ENCODE assay signal across 8 cellular contexts in genomic region chr2:54568876-54569298, GRCh38.
DNase-seq lines count a peak whose midpoint lies in the region; ATAC-seq, FAIRE-seq and TF ChIP-seq lines count a peak whose summit lies in the region.

No MANE protein-coding gene starts in this region.

- H3K9ac ChIP-seq in mesenchymal stem cell (ENCODE audit: low read length) = no peak overlapping the region

- H2BK5ac ChIP-seq in mesenchymal stem cell (ENCODE audit: low read depth, low read length, poor library complexity, severe bottlenecking) = no peak overlapping the region

- H3K4ac ChIP-seq in mesenchymal stem cell (ENCODE audit: low read depth in 1 of 2, low read length in 2 of 2) = no peak overlapping the region

- DNase-seq in GM12891 (ENCODE audit: insufficient read length, low spot score) = no peak
- DNase-seq in Peyer's patch = peak in 1 of 3 donors; percentile 64
- no peak for DNase-seq in mesenchymal stem cell
- no peak for DNase-seq in foreskin melanocyte
- DNase-seq in HuH-7.5 (ENCODE audit: low spot score) = no peak
- DNase-seq in activated CD4-positive, alpha-beta T cell treated with anti-CD3 and anti-CD28 coated beads, Interleukin-2, amount 50 U/mL, for 48 hours = no peak
- no peak for DNase-seq in HTR-8/SVneo (ENCODE audit: insufficient read length, low spot score)

- H4K91ac ChIP-seq in mesenchymal stem cell (ENCODE audit: low read length) = no peak overlapping the region

- no peak for TF ChIP-seq POLR2A in GM12891 (IDR thresholded peaks at IDR 0.05; ENCODE audit: low read depth, low read length)
- TF ChIP-seq POLR2A in Peyer's patch (IDR thresholded peaks at IDR 0.05) = no peak

- no peak overlapping the region for H3K18ac ChIP-seq in mesenchymal stem cell (ENCODE audit: low read depth in 1 of 2, low read length in 2 of 2)

- no peak overlapping the region for H2AFZ ChIP-seq in mesenchymal stem cell (ENCODE audit: low read depth, low read length)

- H2AK5ac ChIP-seq in mesenchymal stem cell (ENCODE audit: low read length, severe bottlenecking) = peak overlapping the region; percentile 2

- H3K27me3 ChIP-seq in Peyer's patch = no peaks in the 10 kb centered on the region
- H3K27me3 ChIP-seq in mesenchymal stem cell (ENCODE audit: control insufficient read depth in 1 of 2, insufficient read depth in 1 of 2, low read length in 2 of 2) = no peaks in the 10 kb centered on the region

- peak; percentile 35 for ATAC-seq in GM21619 (IDR thresholded peaks at IDR 0.05; ENCODE audit: unreplicated experiment)

- H3K4me3 ChIP-seq in Peyer's patch (no peak overlapping the region), mesenchymal stem cell (ENCODE audit: insufficient read depth in 1 of 2, low read depth in 1 of 2, low read length in 2 of 2) (no peak overlapping the region)

- H2BK12ac ChIP-seq in mesenchymal stem cell (ENCODE audit: low read length in 2 of 2) = no peak overlapping the region

- H2BK15ac ChIP-seq in mesenchymal stem cell (ENCODE audit: low read depth, poor library complexity, severe bottlenecking) = no peak overlapping the region

- H3K4me2 ChIP-seq in mesenchymal stem cell (ENCODE audit: low read length, poor library complexity, severe bottlenecking) = no peak overlapping the region

- WGBS in mesenchymal stem cell = 67% methylated on average over 5 of the region's 5 CpGs

- H3K36me3 ChIP-seq in Peyer's patch (no peaks in the 10 kb centered on the region), mesenchymal stem cell (ENCODE audit: control insufficient read depth in 1 of 2, insufficient read depth in 2 of 2, low read depth in 1 of 2, low read length in 2 of 2) (peaks cover 0 to 8% of the 10 kb centered on the region in 2 experiments)

- H3K9me3 ChIP-seq in Peyer's patch = no peaks in the 10 kb centered on the region
- no peaks in the 10 kb centered on the region for H3K9me3 ChIP-seq in mesenchymal stem cell (ENCODE audit: control insufficient read depth, low read length)

- H3K14ac ChIP-seq in mesenchymal stem cell (ENCODE audit: low read length in 2 of 2) = no peak overlapping the region

- H2BK120ac ChIP-seq in mesenchymal stem cell (ENCODE audit: low read depth, low read length) = no peak overlapping the region

- H3K27ac ChIP-seq in Peyer's patch = peak overlapping the region; percentile 79 to 97 (median 87)
- H3K27ac ChIP-seq in mesenchymal stem cell (ENCODE audit: low read length, poor library complexity, severe bottlenecking) = peak overlapping the region; percentile 41

- H3K79me1 ChIP-seq in mesenchymal stem cell (replicated peaks; ENCODE audit: low read length, poor library complexity, severe bottlenecking) = no peaks in the 10 kb centered on the region

- no peak overlapping the region for H4K8ac ChIP-seq in mesenchymal stem cell (ENCODE audit: low read length)

- peak; percentile 68 for FAIRE-seq in GM12891 (lab: Jason Lieb, UNC)
- no peak for FAIRE-seq in HTR-8/SVneo (lab: Jason Lieb, UNC)

- H3K4me1 ChIP-seq in Peyer's patch = peaks cover 4 to 57% (median 30%) of the 10 kb centered on the region in 4 donors
- H3K4me1 ChIP-seq in mesenchymal stem cell (ENCODE audit: control insufficient read depth, insufficient read depth, low read depth, low read length) = peaks cover 20% of the 10 kb centered on the region

- H3K23ac ChIP-seq in mesenchymal stem cell (ENCODE audit: low read length in 2 of 2) = no peak overlapping the region

- TF ChIP-seq CTCF in Peyer's patch (IDR thresholded peaks at IDR 0.05) = no peak

TF ChIP-seq in GM12891, 5 proteins besides CTCF, POLR2A, EP300 and RAD21:
- TF ChIP-seq TAF1 (IDR thresholded peaks at IDR 0.05; ENCODE audit: low read depth, low read length) (no peak), POU2F2 (IDR thresholded peaks at IDR 0.05; ENCODE audit: low read depth, low read length) (no peak), SPI1 (IDR thresholded peaks at IDR 0.05; ENCODE audit: low read depth, low read length) (no peak), PAX5 (IDR thresholded peaks at IDR 0.05; ENCODE audit: insufficient read depth, low read length, severe bottlenecking) (no peak), POLR2AphosphoS5 (IDR thresholded peaks at IDR 0.05; ENCODE audit: low read depth, low read length) (no peak)
TF ChIP-seq in GM12891: peak in this region for 0.
